Comparison of ENCODE assay signal across 15 cellular contexts in the genomic region with DNA sequence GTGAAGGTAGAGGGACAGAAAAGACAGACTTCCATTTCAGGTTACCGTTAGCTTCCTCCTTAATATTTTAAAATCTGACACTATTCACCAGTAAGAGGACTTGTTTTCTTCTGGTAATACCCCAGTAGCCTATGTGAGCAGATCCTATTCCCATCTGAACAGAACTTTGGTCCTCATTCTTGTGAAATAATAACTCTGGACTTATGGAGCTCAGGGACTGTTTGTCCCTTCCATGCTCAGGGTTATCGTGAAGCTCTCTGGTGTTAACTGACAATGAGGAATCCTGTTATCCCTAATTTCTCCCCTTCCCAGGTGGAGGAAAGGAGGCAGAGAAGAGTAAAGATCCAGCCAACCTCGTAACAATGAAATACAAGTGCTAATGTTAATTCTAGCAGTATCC. TPM values are rescaled to one million over a fixed set of nuclear protein-coding genes. Genes with fewer than 3 reads are reported as not detected.
DNase-seq lines count a peak whose midpoint lies in the region; ATAC-seq and TF ChIP-seq lines count a peak whose summit lies in the region.
"Had no signal": no experiment of that assay in that cellular context is flagged by ENCODE, and none has a peak within 500 bp of the region (broad histone marks: within the 10 kb centered on the region; RNA-seq: fewer than 3 reads in every experiment).

No MANE protein-coding gene starts in this region.

- no peak overlapping the region for H3K9ac ChIP-seq in DND-41 (ENCODE audit: low read depth, low read length)

- no peak for TF ChIP-seq CTCF in right atrium auricular region (IDR thresholded peaks at IDR 0.05)
- no peak for TF ChIP-seq CTCF in DND-41 (IDR thresholded peaks at IDR 0.05; ENCODE audit: borderline replicate concordance, extremely low read depth, low read length, poor library complexity, severe bottlenecking)
- TF ChIP-seq CTCF in psoas muscle (IDR thresholded peaks at IDR 0.05) = no peak

- H3K4me1 ChIP-seq in right atrium auricular region (peaks cover 3 to 21% of the 10 kb centered on the region in 2 donors), DND-41 (ENCODE audit: insufficient read depth, low read length) (peaks cover 62% of the 10 kb centered on the region), psoas muscle (peaks cover 23% of the 10 kb centered on the region), aorta (ENCODE audit: control insufficient read depth in 1 of 2, insufficient read depth in 2 of 2, low read length in 2 of 2) (no peaks in the 10 kb centered on the region)

- no peak overlapping the region for H3K4me2 ChIP-seq in DND-41 (ENCODE audit: insufficient read depth, low read length)
- H3K4me2 ChIP-seq: A549 had no signal

- H2AFZ ChIP-seq in DND-41 (ENCODE audit: low read depth, low read length) = no peak overlapping the region

- peaks cover 14% of the 10 kb centered on the region for H3K79me2 ChIP-seq in DND-41 (ENCODE audit: insufficient read depth, low read length)

- H3K4me3 ChIP-seq in right atrium auricular region (peak overlapping the region; percentile 41 to 61), DND-41 (ENCODE audit: low read depth in 1 of 2, low read length in 2 of 2) (no peak overlapping the region), psoas muscle (no peak overlapping the region), aorta (ENCODE audit: low read length in 2 of 2) (no peak overlapping the region)
- H3K4me3 ChIP-seq: A549 had no signal

- no peaks in the 10 kb centered on the region for H4K20me1 ChIP-seq in DND-41 (ENCODE audit: insufficient read depth, low read length)

- peaks cover 53% of the 10 kb centered on the region for H3K36me3 ChIP-seq in right atrium auricular region
- H3K36me3 ChIP-seq in DND-41 (ENCODE audit: insufficient read depth, low read length) = peaks cover 29% of the 10 kb centered on the region
- peaks cover 79% of the 10 kb centered on the region for H3K36me3 ChIP-seq in KOPT-K1 (ENCODE audit: insufficient read depth, low read length)
- H3K36me3 ChIP-seq in psoas muscle (ENCODE audit: insufficient read depth in 1 of 2, low read depth in 1 of 2) = no peaks in the 10 kb centered on the region
- H3K36me3 ChIP-seq in aorta (ENCODE audit: control insufficient read depth in 1 of 2, insufficient read depth in 2 of 2, low read length in 1 of 2) = no peaks in the 10 kb centered on the region

- WGBS in psoas muscle, 3 donors = 89 to 95% (median 93%) methylated on average over 3 of the region's 3 CpGs
- 95 to 96% methylated on average over 3 of the region's 3 CpGs for WGBS in aorta, 2 donors

- H3K27ac ChIP-seq in right atrium auricular region (peak overlapping the region; percentile 81 to 93), DND-41 (ENCODE audit: low read length) (peak overlapping the region; percentile 70), KOPT-K1 (ENCODE audit: low read depth, low read length, poor library complexity, severe bottlenecking) (peak overlapping the region; percentile 59), psoas muscle (peak overlapping the region; percentile 73), aorta (ENCODE audit: low read depth in 1 of 2, low read length in 2 of 2) (no peak overlapping the region)

- ATAC-seq in DND-41 (ENCODE audit: insufficient read depth, low read depth) (no peak), psoas muscle (no peak), GM21825 (IDR thresholded peaks at IDR 0.05; ENCODE audit: unreplicated experiment) (no peak), aorta (ENCODE audit: low FRiP score) (no peak)
- ATAC-seq: CD8-positive, alpha-beta T cell had no signal

- H3K27me3 ChIP-seq in right atrium auricular region = no peaks in the 10 kb centered on the region
- H3K27me3 ChIP-seq in DND-41 (ENCODE audit: insufficient read depth, low read length, poor library complexity) = no peaks in the 10 kb centered on the region
- no peaks in the 10 kb centered on the region for H3K27me3 ChIP-seq in psoas muscle (ENCODE audit: insufficient read depth in 3 of 3, low read length in 2 of 3)
- H3K27me3 ChIP-seq in aorta (ENCODE audit: control insufficient read depth in 1 of 2, insufficient read depth in 2 of 2, low read length in 1 of 2) = no peaks in the 10 kb centered on the region

- H3K9me3 ChIP-seq in right atrium auricular region = no peaks in the 10 kb centered on the region
- no peaks in the 10 kb centered on the region for H3K9me3 ChIP-seq in DND-41 (ENCODE audit: insufficient read depth, low read length, severe bottlenecking)
- H3K9me3 ChIP-seq in KOPT-K1 (ENCODE audit: insufficient read depth, low read length, poor library complexity, severe bottlenecking) = peaks cover 7% of the 10 kb centered on the region
- H3K9me3 ChIP-seq in psoas muscle = no peaks in the 10 kb centered on the region
- H3K9me3 ChIP-seq in aorta (ENCODE audit: control insufficient read depth, low read length) = no peaks in the 10 kb centered on the region
- H3K9me3 ChIP-seq: A549 had no signal

- intact Hi-C loops in cardiac septum (cut with DNase I) = loop anchor here (5.0 kb wide), 1 partner anchor 36 kb away; no protein-coding TSS in a partner anchor
- intact Hi-C loops in psoas muscle (cut with DNase I) = loop anchor here in 1 of 2 donors (2.0 kb wide), 1 partner anchor 47 kb away; a partner anchor contains a TSS
- intact Hi-C loops in aorta (cut with DNase I) = no loop called here

- no peak for DNase-seq in right atrium auricular region (ENCODE audit: low spot score)
- DNase-seq in cardiac septum (ENCODE audit: low spot score) = no peak
- no peak for DNase-seq in DND-41
- DNase-seq in psoas muscle = no peak
- DNase-seq in activated CD4-positive, alpha-beta T cell treated with anti-CD3 and anti-CD28 coated beads for 48 hours = no peak
- no peak for DNase-seq in aorta
- DNase-seq: CD8-positive, alpha-beta T cell; COR-L47; GF-D8; GOT3; H9 had no signal

RNA-seq across cellular contexts. Expression of a gene that starts 47.0 kb away (rescaled TPM):
- total RNA-seq in right atrium auricular region (1,000 to 10,000 TPM; 3,842 to 8,672 TPM), cardiac septum (8,251 TPM), psoas muscle (1,000 to 10,000 TPM; 1,558 to 6,044 (median 2,711) TPM), aorta (10 to 100 TPM in 1 of 2 donors, under 1 TPM in 1; 0.30 to 62.9 TPM)
- polyA plus RNA-seq in psoas muscle (1,000 to 10,000 TPM in 2 of 3 donors, 100 to 1,000 TPM in 1; 104 to 1,576 (median 1,443) TPM), aorta (10 to 100 TPM in 1 of 2 donors, 1 to 10 TPM in 1; 4.1 to 38.9 TPM)
- total RNA-seq: CD8-positive, alpha-beta T cell had no signal
- polyA plus RNA-seq: CD14-positive monocyte had no signal

Comparison
In these comparisons a context has a peak if more than half of its experiments do, and no peak if none do; other contexts are left out.
1. H3K27ac ChIP-seq: peak in right atrium auricular region (2 of 2), DND-41 (single experiment), KOPT-K1 (single experiment) and psoas muscle (single experiment); none in aorta (0 of 2).
2. H3K4me3 ChIP-seq: peak in right atrium auricular region (2 of 2); none in DND-41 (0 of 2), psoas muscle (single experiment) and aorta (0 of 2).
3. RNA of a gene that starts 47.0 kb away (total RNA-seq): 3,842 to 8,672 TPM in right atrium auricular region, 8,251 TPM in cardiac septum (single experiment) and 1,558 to 6,044 TPM in psoas muscle; 0.30 to 62.9 TPM in aorta; every median in the first group is over 10 times any median in the second.